ENCODE assay signal across 8 cellular contexts in genomic region chr15:37298271-37298670, GRCh38.
"Had no signal": no experiment of that assay in that cellular context is flagged by ENCODE, and none has a peak within 500 bp of the region (broad histone marks: within the 10 kb centered on the region; RNA-seq: fewer than 3 reads in every experiment).

No MANE protein-coding gene starts in this region.

- DNase-seq: GM23248, GOT3, H9, HCEC 1CT, IMR-90 had no signal

- H2AFZ ChIP-seq: GM23248 had no signal

- H3K4me3 ChIP-seq: GM23248, K562 had no signal

- FAIRE-seq: H54, HTR-8/SVneo, K562 had no signal

- H3K9ac ChIP-seq: GM23248 had no signal

- H3K27ac ChIP-seq: GM23248 had no signal

- ATAC-seq: K562 had no signal
